Comparison of ENCODE assay signal across 21 cellular contexts in genomic region chr10:33239257-33239656, GRCh38.
DNase-seq lines count a peak whose midpoint lies in the region; ATAC-seq, FAIRE-seq and TF ChIP-seq lines count a peak whose summit lies in the region.
"Had no signal": no experiment of that assay in that cellular context is flagged by ENCODE, and none has a peak within 500 bp of the region (broad histone marks: within the 10 kb centered on the region; RNA-seq: fewer than 3 reads in every experiment).

No MANE protein-coding gene starts in this region.

- peak overlapping the region; percentile 7 to 36; a peak in 2 of 4 replicates for H4K8ac ChIP-seq in IMR-90 (ENCODE audit: low read depth in 2 of 2, low read length in 2 of 2)

- intact Hi-C loops in IMR-90 (cut with micrococcal nuclease): no loop called here

- peak overlapping the region; percentile 74 for H3K4me2 ChIP-seq in A549
- H3K4me2 ChIP-seq in IMR-90 (ENCODE audit: low read depth, low read length): no peak overlapping the region
- H3K4me2 ChIP-seq: KMS-11 had no signal

- CTCF ChIA-PET in A549 (lab: Yijun Ruan, JAX) (interaction anchor here (0.7 to 2.1 kb wide), 4 partner anchors 8 to 46 kb away, joined by 3 to 10 read pairs (median 3); no protein-coding TSS in a partner anchor), IMR-90 (lab: Yijun Ruan, JAX) (interaction anchor here (1.6 kb wide), 1 partner anchor 10 kb away, joined by 7 read pairs; no protein-coding TSS in a partner anchor)

- H4K5ac ChIP-seq in IMR-90 (ENCODE audit: low read depth, low read length): peak overlapping the region; percentile 18; the same call in 1 of the 2 replicates

- H2BK15ac ChIP-seq in IMR-90 (ENCODE audit: low read depth, low read length): no peak overlapping the region; the same call in 2 of the 3 replicates

- peak overlapping the region; percentile 19 for H3K4ac ChIP-seq in IMR-90 (ENCODE audit: low read depth, low read length)

- no peaks in the 10 kb centered on the region for H3K9me3 ChIP-seq in A549
- no peaks in the 10 kb centered on the region for H3K9me3 ChIP-seq in IMR-90 (ENCODE audit: control insufficient read depth, insufficient read depth, low read length)
- H3K9me3 ChIP-seq: MG63, Peyer's patch had no signal

- 20% methylated on average over 2 of the region's 2 CpGs for WGBS in A549 (ENCODE audit: missing lambda C conversion rate)
- no CpG with 5 or more reads among the region's 2 CpGs for WGBS in IMR-90 (ENCODE audit: extremely low coverage in 2 of 2, insufficient read length in 1 of 2), 2 experiments

- H3K36me3 Mint-ChIP-seq in endothelial cell (ENCODE audit: low read depth, unreplicated experiment) (peaks cover 57% of the 10 kb centered on the region), osteocyte (ENCODE audit: unreplicated experiment) (peaks cover 37% of the 10 kb centered on the region)

- peak overlapping the region; percentile 4; the same call in 1 of the 3 replicates for H3K4me3 ChIP-seq in A549
- H3K4me3 ChIP-seq in IMR-90 (ENCODE audit: insufficient read depth, low read depth, low read length): no peak overlapping the region
- H3K4me3 ChIP-seq: MG63, Peyer's patch had no signal

- peak overlapping the region; percentile 89; the same call in 1 of the 2 replicates for H2BK120ac ChIP-seq in IMR-90 (ENCODE audit: low read depth, low read length)

- ATAC-seq in A549 (no peak), IMR-90 (ENCODE audit: low read depth) (no peak), GM21576 (IDR thresholded peaks at IDR 0.05; ENCODE audit: unreplicated experiment) (no peak), GM19395 (IDR thresholded peaks at IDR 0.05; ENCODE audit: unreplicated experiment) (no peak)

- no TSS peak for BruUV-seq in IMR-90 (replicated peaks; lab: Mats Ljungman, UMichigan)

- H3K27ac ChIP-seq in A549 (peak overlapping the region; percentile 91 to 92), IMR-90 (ENCODE audit: insufficient read depth, low read length) (peak overlapping the region; percentile 20; the same call in 1 of the 2 replicates)
- H3K27ac ChIP-seq: KMS-11, Peyer's patch had no signal

- no peaks in the 10 kb centered on the region; the same call in 1 of the 2 replicates for H4K20me1 ChIP-seq in IMR-90 (ENCODE audit: insufficient read depth, low read length)

- peaks cover 6% of the 10 kb centered on the region; the same call in 1 of the 2 replicates for H3K9me1 ChIP-seq in IMR-90 (ENCODE audit: insufficient read depth, low read length)

- peak overlapping the region; percentile 79 for H2BK20ac ChIP-seq in IMR-90 (ENCODE audit: low read depth, low read length)

- POLR2A ChIA-PET in A549 (lab: Yijun Ruan, JAX): interaction anchor here (2.6 kb wide), 1 partner anchor 34 kb away, joined by 10 read pairs; no protein-coding TSS in a partner anchor
- POLR2A ChIA-PET in IMR-90 (lab: Charles Lee; ENCODE audit: unreplicated experiment): no interaction called here

- H2BK5ac ChIP-seq in IMR-90 (ENCODE audit: low read depth, low read length, poor library complexity, severe bottlenecking): peak overlapping the region; percentile 96

- no peak for FAIRE-seq in A549 (lab: Jason Lieb, UNC)
- FAIRE-seq: A204.1, G401.6, GM12891 had no signal

- no peaks in the 10 kb centered on the region; the same call in 1 of the 2 replicates for H3K36me3 ChIP-seq in IMR-90 (ENCODE audit: control insufficient read depth, insufficient read depth, low read length)
- H3K36me3 ChIP-seq: MG63, Peyer's patch had no signal

- TF ChIP-seq EP300 in A549 (IDR thresholded peaks at IDR 0.05): no peak

- H3K79me1 ChIP-seq in IMR-90 (ENCODE audit: low read depth in 1 of 2, low read length in 2 of 2): peaks cover 16 to 49% of the 10 kb centered on the region in 2 experiments; a peak in 3 of 4 replicates

- H3K4me3 Mint-ChIP-seq in endothelial cell (ENCODE audit: unreplicated experiment) (no peak overlapping the region), osteocyte (ENCODE audit: unreplicated experiment) (no peak overlapping the region)

- H3K27me3 Mint-ChIP-seq in endothelial cell (ENCODE audit: unreplicated experiment) (peaks cover 6% of the 10 kb centered on the region), osteocyte (ENCODE audit: unreplicated experiment) (no peaks in the 10 kb centered on the region)

- H3K27me3 ChIP-seq in IMR-90 (ENCODE audit: control insufficient read depth, insufficient read depth, low read length): no peaks in the 10 kb centered on the region
- H3K27me3 ChIP-seq: MG63, Peyer's patch had no signal

- H3K4me1 ChIP-seq in A549: peaks cover 90% of the 10 kb centered on the region
- H3K4me1 ChIP-seq in IMR-90 (ENCODE audit: control insufficient read depth, insufficient read depth, low read length): peaks cover 29% of the 10 kb centered on the region
- H3K4me1 ChIP-seq: Peyer's patch had no signal

- H3K9ac ChIP-seq in IMR-90 (ENCODE audit: low read depth, low read length): no peak overlapping the region
- H3K9ac ChIP-seq: KMS-11 had no signal

- H3K23ac ChIP-seq in IMR-90 (ENCODE audit: low read depth, low read length): no peak overlapping the region

- peak overlapping the region; percentile 16; the same call in 1 of the 2 replicates for H4K91ac ChIP-seq in IMR-90 (ENCODE audit: insufficient read depth, low read depth, low read length)

- TF ChIP-seq POLR2A in A549 (IDR thresholded peaks at IDR 0.05; ENCODE audit: low read length) (no peak), IMR-90 (IDR thresholded peaks at IDR 0.05; ENCODE audit: low read depth, low read length) (no peak)

- no peak overlapping the region for H3K56ac ChIP-seq in IMR-90 (ENCODE audit: extremely low read depth, insufficient read depth, low read length)

- H3K9me3 Mint-ChIP-seq in endothelial cell (ENCODE audit: unreplicated experiment) (no peaks in the 10 kb centered on the region), osteocyte (ENCODE audit: unreplicated experiment) (no peaks in the 10 kb centered on the region)

- TF ChIP-seq RAD21 in A549 (conservative IDR thresholded peaks at IDR 0.05 in 1 of 2, IDR thresholded peaks at IDR 0.05 in 1 of 2) (no peak), IMR-90 (IDR thresholded peaks at IDR 0.05; ENCODE audit: low read length) (no peak)

- peak overlapping the region; percentile 79; the same call in 1 of the 2 replicates for H3K18ac ChIP-seq in IMR-90 (ENCODE audit: low read depth, low read length)

- no peak overlapping the region for H2AK9ac ChIP-seq in IMR-90 (replicated peaks; ENCODE audit: low read depth, low read length, poor library complexity)

- peaks cover 74% of the 10 kb centered on the region for H3K4me1 Mint-ChIP-seq in endothelial cell (ENCODE audit: unreplicated experiment)
- H3K4me1 Mint-ChIP-seq in osteocyte (ENCODE audit: unreplicated experiment): peaks cover 88% of the 10 kb centered on the region

- peak overlapping the region; percentile 61 for H3K27ac Mint-ChIP-seq in endothelial cell (ENCODE audit: unreplicated experiment)
- peak overlapping the region; percentile 24 for H3K27ac Mint-ChIP-seq in osteocyte (ENCODE audit: unreplicated experiment)

- no peak for DNase-seq in A549 (ENCODE audit: low read depth in 1 of 2, low spot score in 1 of 2)
- DNase-seq in IMR-90: no peak
- DNase-seq in endothelial cell (ENCODE audit: low spot score): no peak
- DNase-seq in osteocyte (ENCODE audit: extremely low spot score, unreplicated experiment): no peak
- no peak for DNase-seq in activated naive CD4-positive, alpha-beta T cell (lab: John Stamatoyannopoulos, UW)
- no peak for DNase-seq in cortex of kidney (lab: John Stamatoyannopoulos, UW)
- DNase-seq: AML-193, DMS79, MG63, NCI-H1105, NCI-H187, NCI-H446 treated with DMSO at 0.1 percent for 48 hours, NCI-H748 treated with DMSO at 0.1 percent for 48 hours, Peyer's patch, SIG-M5 had no signal

- dilution Hi-C loops in IMR-90 (cut with HindIII; ENCODE audit: low sequenced_read_pairs, unreplicated experiment): no loop called here

- H2AK5ac ChIP-seq in IMR-90 (ENCODE audit: low read depth, low read length): peak overlapping the region; percentile 45; the same call in 1 of the 2 replicates

- in situ Hi-C loops in IMR-90 (cut with MboI; ENCODE audit: low sequenced_read_pairs): no loop called here

- TF ChIP-seq CTCF in A549 (IDR thresholded peaks at IDR 0.05) (no peak), IMR-90 (conservative IDR thresholded peaks at IDR 0.05; ENCODE audit: low read depth, low read length) (no peak), endothelial cell (IDR thresholded peaks at IDR 0.05; ENCODE audit: unreplicated experiment) (no peak), osteocyte (IDR thresholded peaks at IDR 0.05) (no peak)

- no peak overlapping the region for H3K14ac ChIP-seq in IMR-90 (replicated peaks; ENCODE audit: low read depth, low read length)

- no peak overlapping the region for H2AFZ ChIP-seq in IMR-90 (replicated peaks; ENCODE audit: low read length, poor library complexity)

TF ChIP-seq in A549, 52 proteins besides CTCF, POLR2A, EP300 and RAD21:
- TF ChIP-seq CBX2 (IDR thresholded peaks at IDR 0.05; ENCODE audit: borderline replicate concordance, low read depth): no peak
- no peak for TF ChIP-seq KDM5A (IDR thresholded peaks at IDR 0.05)
- no peak for TF ChIP-seq MAZ (IDR thresholded peaks at IDR 0.05; ENCODE audit: borderline replicate concordance, low read depth, low read length)
- no peak for TF ChIP-seq FOSL2 (IDR thresholded peaks at IDR 0.05)
- TF ChIP-seq FOSL2 (CRISPR knock-in tag; IDR thresholded peaks at IDR 0.05): no peak
- no peak for TF ChIP-seq EHF (CRISPR knock-in tag; IDR thresholded peaks at IDR 0.05)
TF ChIP-seq in A549: peak in this region for 0.

TF ChIP-seq in IMR-90, 13 proteins besides CTCF, POLR2A, EP300 and RAD21:
- TF ChIP-seq RFX5 (IDR thresholded peaks at IDR 0.05; ENCODE audit: low read depth, low read length) (no peak), RCOR1 (IDR thresholded peaks at IDR 0.05; ENCODE audit: insufficient replicate concordance, low read length) (no peak), USF2 (IDR thresholded peaks at IDR 0.05; ENCODE audit: low read depth, low read length) (no peak)
